Comparison of ENCODE assay signal across 8 cellular contexts in the genomic region with DNA sequence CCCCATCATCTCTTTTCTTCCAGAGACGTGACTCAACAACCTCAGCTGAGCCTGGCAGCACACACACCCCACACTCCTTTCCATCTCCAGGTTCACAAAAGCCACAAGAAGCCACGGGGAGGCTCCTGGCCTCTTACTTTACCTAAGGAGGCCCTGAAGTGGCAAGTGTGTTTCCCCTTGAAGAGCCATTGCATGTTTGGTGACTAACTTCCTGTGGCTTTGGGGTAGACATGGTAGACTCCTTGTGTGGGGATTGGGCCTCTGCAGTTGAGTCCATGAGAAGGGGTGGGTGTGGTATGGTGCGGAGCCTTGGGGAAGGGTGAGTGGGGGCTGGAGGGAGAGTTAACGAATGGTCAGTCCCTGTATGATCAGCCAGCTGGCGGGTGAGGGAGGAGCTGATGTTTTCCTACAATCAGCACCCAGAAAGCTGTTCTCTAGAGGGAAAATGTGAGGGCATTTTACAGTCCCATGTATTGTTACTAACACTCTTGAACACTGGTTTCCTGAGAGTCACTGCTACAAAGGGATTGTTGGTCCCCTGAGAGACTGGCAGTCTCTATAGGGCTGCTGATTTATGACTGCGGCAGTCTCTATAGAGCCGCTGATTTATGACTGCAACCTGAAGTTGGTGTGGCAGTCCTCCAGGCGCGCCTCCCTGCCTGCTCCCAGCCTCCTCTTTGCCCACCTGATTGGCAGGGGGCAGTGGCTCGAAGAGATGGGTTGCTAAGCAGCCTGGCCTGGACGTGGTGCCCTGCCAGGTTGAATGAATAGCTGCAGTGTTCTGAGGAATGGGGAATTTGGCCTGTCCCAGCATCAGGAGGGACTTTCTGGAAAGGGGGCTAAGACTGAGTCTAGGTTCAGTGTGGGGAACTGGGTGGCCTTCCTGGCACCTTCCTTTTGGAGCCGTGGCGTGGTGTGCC. TPM values are rescaled to one million over a fixed set of nuclear protein-coding genes. Genes with fewer than 3 reads are reported as not detected.
DNase-seq lines count a peak whose midpoint lies in the region; ATAC-seq and TF ChIP-seq lines count a peak whose summit lies in the region.

No MANE protein-coding gene starts in this region.

- no peaks in the 10 kb centered on the region for H3K9me3 ChIP-seq in BE2C

- H3K36me3 ChIP-seq in BE2C, result peaks cover 18% of the 10 kb centered on the region

- H3K4me1 ChIP-seq in BE2C, result peaks cover 11% of the 10 kb centered on the region; the same call in 1 of the 2 replicates

- peak; percentile 89 for DNase-seq in HK-2 (ENCODE audit: unreplicated experiment)
- peak; percentile 59 to 74 for DNase-seq in hippocampal formation (lab: John Stamatoyannopoulos, UW)
- DNase-seq in stimulated activated CD8-positive, alpha-beta memory T cell treated with anti-CD3 and anti-CD28 coated beads, Interleukin-15, amount 100 ng/mL, for 48 hours (ENCODE audit: low read depth in 2 of 2), result peak; percentile 57 to 64
- no peak for DNase-seq in NCI-H1694 treated with DMSO at 0.1 percent for 48 hours (lab: John Stamatoyannopoulos, UW)
- no peak for DNase-seq in OCI-M1 (lab: John Stamatoyannopoulos, UW)
- DNase-seq in BE2C, result no peak

- peak overlapping the region; percentile 76 for H3K27ac ChIP-seq in VCaP

- TF ChIP-seq CTCF in VCaP (conservative IDR thresholded peaks at IDR 0.05), result no peak
- no peak for TF ChIP-seq CTCF in BE2C (IDR thresholded peaks at IDR 0.05; ENCODE audit: low read depth, low read length)

- no peak overlapping the region for H3K4me3 ChIP-seq in BE2C (ENCODE audit: low read depth, low read length)

- ATAC-seq in HG03460 (IDR thresholded peaks at IDR 0.05; ENCODE audit: unreplicated experiment), result no peak

- H3K27me3 ChIP-seq in BE2C, result no peaks in the 10 kb centered on the region

RNA-seq across cellular contexts. Expression of gene SAP30BP, which starts 24.5 kb away (rescaled TPM):
- polyA plus RNA-seq in BE2C (2012; ENCODE audit: insufficient read depth, insufficient read length, low read depth), result 162 TPM

RNA-seq across cellular contexts. Expression of gene RECQL5, which starts 24.7 kb away (rescaled TPM):
- 69.1 TPM for polyA plus RNA-seq in BE2C (2012; ENCODE audit: insufficient read depth, insufficient read length, low read depth)

RNA-seq across cellular contexts. Expression of gene ITGB4, which starts 29.6 kb away (rescaled TPM):
- polyA plus RNA-seq in BE2C (2012; ENCODE audit: insufficient read depth, insufficient read length, low read depth), result 2.8 TPM

RNA-seq across cellular contexts. Expression of gene SMIM5, which starts 58.4 kb away (rescaled TPM):
- 0.46 TPM for polyA plus RNA-seq in BE2C (2012; ENCODE audit: insufficient read depth, insufficient read length, low read depth)

Comparison
In these comparisons a context has a peak if more than half of its experiments do, and no peak if none do; other contexts are left out.
1. DNase-seq: peak in HK-2 (single experiment), hippocampal formation (2 of 2) and stimulated activated CD8-positive, alpha-beta memory T cell treated with anti-CD3 and anti-CD28 coated beads, Interleukin-15, amount 100 ng/mL, for 48 hours (2 of 2); none in NCI-H1694 treated with DMSO at 0.1 percent for 48 hours (single experiment), OCI-M1 (single experiment) and BE2C (single experiment).